ENCODE assay signal across 19 cellular contexts in genomic region chr1:51615780-51616291, GRCh38. TPM values are rescaled to one million over a fixed set of nuclear protein-coding genes. Genes with fewer than 3 reads are reported as not detected.
A peak's percentile ranks its signal among the peaks of the same experiment; 100 is the strongest.
DNase-seq lines count a peak whose midpoint lies in the region; ATAC-seq, FAIRE-seq and TF ChIP-seq lines count a peak whose summit lies in the region.
"Had no signal": no experiment of that assay in that cellular context is flagged by ENCODE, and none has a peak within 500 bp of the region (broad histone marks: within the 10 kb centered on the region; RNA-seq: fewer than 3 reads in every experiment).

No MANE protein-coding gene starts in this region.

- no peaks in the 10 kb centered on the region for H3K9me1 ChIP-seq in K562 (ENCODE audit: control insufficient read depth, insufficient read depth, low read length)

- H3K27me3 Mint-ChIP-seq in osteocyte (ENCODE audit: unreplicated experiment) = peaks cover 2% of the 10 kb centered on the region

- no peaks in the 10 kb centered on the region for H3K9me3 Mint-ChIP-seq in osteocyte (ENCODE audit: unreplicated experiment)
- H3K9me3 Mint-ChIP-seq: CD14-positive monocyte had no signal

- 79% methylated on average over 10 of the region's 10 CpGs for WGBS in K562 (ENCODE audit: insufficient coverage, low coverage, missing lambda C conversion rate)

- no peak for TF ChIP-seq RAD21 in K562 (CRISPR knock-in tag; conservative IDR thresholded peaks at IDR 0.05 in 1 of 2, IDR thresholded peaks at IDR 0.05 in 1 of 2)

- peak overlapping the region; percentile 95 for H3K4me2 ChIP-seq in DND-41 (ENCODE audit: insufficient read depth, low read length)
- H3K4me2 ChIP-seq in K562 (ENCODE audit: insufficient read depth, low read length) = no peak overlapping the region

- H3K36me3 ChIP-seq in DND-41 (ENCODE audit: insufficient read depth, low read length) (no peaks in the 10 kb centered on the region), K562 (ENCODE audit: control insufficient read depth, insufficient read depth, low read length) (no peaks in the 10 kb centered on the region)
- H3K36me3 ChIP-seq: spleen, tibial nerve had no signal

- H4K20me1 ChIP-seq in DND-41 (ENCODE audit: insufficient read depth, low read length) (no peaks in the 10 kb centered on the region), K562 (replicated peaks; ENCODE audit: control insufficient read depth, insufficient read depth, low read length) (peaks cover 3% of the 10 kb centered on the region; the same call in 1 of the 2 replicates)

- no peak for FAIRE-seq in K562 (lab: Jason Lieb, UNC)
- FAIRE-seq: GM19239 had no signal

- peak overlapping the region in 1 of 2 experiments; percentile 100; a peak in 2 of 4 replicates for H3K4me3 ChIP-seq in DND-41 (ENCODE audit: low read depth in 1 of 2, low read length in 2 of 2)
- H3K4me3 ChIP-seq in K562 = no peak overlapping the region

- BruUV-seq in K562 (replicated peaks; lab: Mats Ljungman, UMichigan) = no TSS peak

- H3K27me3 ChIP-seq in DND-41 (ENCODE audit: insufficient read depth, low read length, poor library complexity) = peaks cover 5% of the 10 kb centered on the region
- H3K27me3 ChIP-seq in K562 (ENCODE audit: control insufficient read depth in 2 of 2, insufficient read depth in 2 of 2, low read length in 2 of 2) = no peaks in the 10 kb centered on the region
- H3K27me3 ChIP-seq: spleen, tibial nerve had no signal

- POLR2A ChIA-PET in K562 (lab: Yijun Ruan, JAX) = interaction anchor here (1.5 kb wide), 1 partner anchor 16 kb away, joined by 3 read pairs; no protein-coding TSS in a partner anchor

- peaks cover 28% of the 10 kb centered on the region for H3K79me2 ChIP-seq in DND-41 (ENCODE audit: insufficient read depth, low read length)
- H3K79me2 ChIP-seq in K562 (ENCODE audit: control insufficient read depth, insufficient read depth, low read length) = peaks cover 39% of the 10 kb centered on the region

- ATAC-seq in DND-41 (ENCODE audit: insufficient read depth, low read depth) = no peak
- no peak for ATAC-seq in K562
- ATAC-seq: Right ventricle myocardium inferior had no signal

- H3K4me3 Mint-ChIP-seq in osteocyte (ENCODE audit: unreplicated experiment) = no peak overlapping the region

- H3K27ac Mint-ChIP-seq in osteocyte (ENCODE audit: unreplicated experiment) = no peak overlapping the region

- CTCF ChIA-PET in K562 (lab: Yijun Ruan, JAX; ENCODE audit: low intra/inter-chr PET ratio) = no interaction called here

- peaks cover 4% of the 10 kb centered on the region for H3K36me3 Mint-ChIP-seq in osteocyte (ENCODE audit: unreplicated experiment)

- H3K9ac ChIP-seq in DND-41 (ENCODE audit: low read depth, low read length) (no peak overlapping the region), K562 (ENCODE audit: insufficient read depth in 1 of 2, low read depth in 2 of 2, low read length in 2 of 2) (peak overlapping the region in 1 of 2 experiments; percentile 21; a peak in 1 of 4 replicates)

- H3K4me1 Mint-ChIP-seq in osteocyte (ENCODE audit: unreplicated experiment) = peaks cover 39% of the 10 kb centered on the region

- no peak for TF ChIP-seq POLR2A in K562 (conservative IDR thresholded peaks at IDR 0.05)

- in situ Hi-C loops in K562 (cut with MboI) = no loop called here

- intact Hi-C loops in K562 (cut with micrococcal nuclease) = no loop called here

- TF ChIP-seq CTCF in DND-41 (IDR thresholded peaks at IDR 0.05; ENCODE audit: borderline replicate concordance, extremely low read depth, low read length, poor library complexity, severe bottlenecking) = no peak
- TF ChIP-seq CTCF in K562 (IDR thresholded peaks at IDR 0.05 in 2 of 3, conservative IDR thresholded peaks at IDR 0.05 in 1 of 3; ENCODE audit: insufficient read depth in 2 of 3, low read depth in 1 of 3, low read length in 3 of 3) = 0 out of 6 replicates have a peak, but pooled peaks of 1 of the 3 experiments have one; percentile 6
- no peak for TF ChIP-seq CTCF in osteocyte (IDR thresholded peaks at IDR 0.05)

- peak; percentile 18 for DNase-seq in NCI-H748 (lab: John Stamatoyannopoulos, UW; ENCODE audit: unreplicated experiment)
- DNase-seq in NCI-H748 treated with DMSO at 0.1 percent for 48 hours (lab: John Stamatoyannopoulos, UW) = no peak
- DNase-seq in DND-41 = no peak
- no peak for DNase-seq in K562 (ENCODE audit: extremely low read depth in 1 of 4, low spot score in 3 of 4)
- DNase-seq in osteocyte (ENCODE audit: extremely low spot score, unreplicated experiment) = peak; percentile 63
- DNase-seq in HPDE6-E6E7 (ENCODE audit: extremely low spot score) = no peak
- DNase-seq in NCI-H526 treated with DMSO at 0.1 percent for 48 hours (lab: John Stamatoyannopoulos, UW) = no peak
- no peak for DNase-seq in Kasumi-1 (lab: John Stamatoyannopoulos, UW)
- DNase-seq: 8988T; activated CD4-positive, CD25-positive, alpha-beta regulatory T cell; activated CD8-positive, alpha-beta memory T cell treated with anti-CD3 and anti-CD28 coated beads, Interleukin-2, amount 50 U/mL, for 4 hours; activated naive CD4-positive, alpha-beta T cell treated with Interleukin-2 at 50 U/mL for 16 hours; erythroblast; NCI-H146; spleen had no signal

- TF ChIP-seq EP300 in K562 (IDR thresholded peaks at IDR 0.05; ENCODE audit: low read length) = no peak

- H3K9me3 ChIP-seq in DND-41 (ENCODE audit: insufficient read depth, low read length, severe bottlenecking) = no peaks in the 10 kb centered on the region
- H3K9me3 ChIP-seq in K562 (replicated peaks; ENCODE audit: control insufficient read depth, insufficient read depth, low read depth, low read length) = no peaks in the 10 kb centered on the region
- H3K9me3 ChIP-seq: spleen, tibial nerve had no signal

- H3K27ac ChIP-seq in DND-41 (ENCODE audit: low read length) (no peak overlapping the region), K562 (ENCODE audit: extremely low read depth, low read depth, low read length) (no peak overlapping the region)

- H3K4me1 ChIP-seq in DND-41 (ENCODE audit: insufficient read depth, low read length) (peaks cover 28% of the 10 kb centered on the region), K562 (replicated peaks in 1 of 2; ENCODE audit: control insufficient read depth in 2 of 2, insufficient read depth in 2 of 2, low read length in 2 of 2) (peaks cover 12 to 27% of the 10 kb centered on the region in 2 experiments; a peak in 4 of 5 replicates)

- peak overlapping the region; percentile 69 for H2AFZ ChIP-seq in DND-41 (ENCODE audit: low read depth, low read length)
- H2AFZ ChIP-seq in K562 (ENCODE audit: low read depth, low read length) = peak overlapping the region; percentile 66

TF ChIP-seq in K562, 482 proteins besides CTCF, POLR2A, EP300 and RAD21 (continues in another document):
- TF ChIP-seq DPF2 (IDR thresholded peaks at IDR 0.05) (0 out of 2 replicates have a peak, but pooled peaks have one; percentile 27), ZNF512 (tag; IDR thresholded peaks at IDR 0.05) (no peak), ZNF175 (CRISPR knock-in tag; IDR thresholded peaks at IDR 0.05; ENCODE audit: low read depth) (0 out of 2 replicates have a peak, but pooled peaks have one; percentile 23), ATF3 (IDR thresholded peaks at IDR 0.05) (peak; percentile 86), ATF3 (CRISPR knock-in tag; conservative IDR thresholded peaks at IDR 0.05) (no peak), CEBPB (tag; IDR thresholded peaks at IDR 0.05) (peak; percentile 80), JUND (IDR thresholded peaks at IDR 0.05; ENCODE audit: borderline replicate concordance, low read depth, low read length) (peak; percentile 19; the same call in 1 of the 2 replicates), JUND (tag; IDR thresholded peaks at IDR 0.05; ENCODE audit: borderline replicate concordance, low read depth, low read length) (no peak), ZNF384 (IDR thresholded peaks at IDR 0.05; ENCODE audit: low read depth, low read length) (peak; percentile 83), HEY1 (CRISPR knock-in tag; IDR thresholded peaks at IDR 0.05; ENCODE audit: borderline replicate concordance) (no peak), ATF7 (IDR thresholded peaks at IDR 0.05) (peak; percentile 25; the same call in 1 of the 2 replicates)

RNA-seq across cellular contexts. Expression of gene OSBPL9, which starts 1.1 kb away (rescaled TPM):
- total RNA-seq in K562 (2011; cell fraction: chromatin; rRNA removed; ENCODE audit: low replicate concordance) = 130 and 303 TPM in 2 replicates
- 63.4 and 95.5 TPM in 2 replicates for total RNA-seq in K562 (2011; cell fraction: nucleolus; rRNA removed)
- 155 and 245 TPM in 2 replicates for total RNA-seq in K562 (2011; cell fraction: nucleoplasm; rRNA removed)
- total RNA-seq in K562 (2014; rRNA removed) (170 and 185 TPM in 2 replicates), K562 (2014; rRNA removed; fragmentation: Illumina TruSeq; extraction: Trizol) (210 and 239 TPM in 2 replicates), K562 (2015; rRNA removed; fragmentation: Illumina TruSeq; extraction: Trizol) (209 and 211 TPM in 2 replicates), K562 (2021) (131 and 136 TPM in 2 replicates), osteocyte (103 and 107 TPM in 2 replicates)
- polyA plus RNA-seq in K562 (2011; rRNA removed) (194 and 219 TPM in 2 replicates), K562 (2014; fragmentation: Illumina TruSeq; extraction: Trizol) (209 and 217 TPM in 2 replicates), K562 (2014; fragmentation: Nextera tagmentation; extraction: Ambion mirVana) (10 to 100 TPM; 43.9 to 66.2 TPM), K562 (2014; rRNA removed) (140 and 148 TPM in 2 replicates)
- 158 and 177 TPM in 2 replicates for polyA plus RNA-seq in K562 (2011; cell fraction: cytosol; rRNA removed)
- polyA plus RNA-seq in K562 (2011; cell fraction: nucleus; rRNA removed) = 148 and 218 TPM in 2 replicates
- 109 and 119 TPM in 2 replicates for polyA plus RNA-seq in K562 (2012)
- polyA minus RNA-seq in K562 (2011; rRNA and poly(A)+ RNA removed) = 239 and 277 TPM in 2 replicates
- 116 and 142 TPM in 2 replicates for polyA minus RNA-seq in K562 (2011; cell fraction: cytosol; rRNA and poly(A)+ RNA removed)
- 109 and 204 TPM in 2 replicates for polyA minus RNA-seq in K562 (2011; cell fraction: nucleus; rRNA and poly(A)+ RNA removed)

Comparison
In these comparisons a context has a peak if more than half of its experiments do, and no peak if none do; other contexts are left out.
1. DNase-seq: peak in NCI-H748 (single experiment) and osteocyte (single experiment); none in NCI-H748 treated with DMSO at 0.1 percent for 48 hours (single experiment), DND-41 (single experiment), K562 (0 of 4), HPDE6-E6E7 (single experiment), NCI-H526 treated with DMSO at 0.1 percent for 48 hours (single experiment) and Kasumi-1 (0 of 2).